In the genomic region with DNA sequence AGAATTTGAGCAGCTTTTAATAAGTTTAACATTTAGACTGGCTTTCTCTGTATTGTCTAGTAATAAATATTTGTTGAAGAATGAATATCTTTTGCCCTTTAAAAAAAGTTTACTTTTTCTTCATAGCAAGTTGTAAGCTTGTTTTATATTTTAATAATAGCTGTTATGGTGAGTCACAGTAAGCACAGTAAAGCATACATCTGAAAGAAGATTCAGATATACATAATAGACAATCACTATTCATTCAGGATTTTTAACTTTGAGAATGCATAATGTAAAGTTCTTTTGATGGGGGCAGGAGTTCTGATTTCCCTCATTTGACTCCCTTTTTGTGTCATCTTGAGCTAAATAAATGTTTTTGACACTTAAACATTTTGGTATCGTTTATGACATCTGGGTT, we compare ENCODE assay signal across 3 cellular contexts.
"Had no signal": no experiment of that assay in that cellular context is flagged by ENCODE, and none has a peak within 500 bp of the region (broad histone marks: within the 10 kb centered on the region; RNA-seq: fewer than 3 reads in every experiment).

No MANE protein-coding gene starts in this region.

- H2AFZ ChIP-seq: GM23338 had no signal

- DNase-seq: H9, HCEC 1CT had no signal

- ATAC-seq: GM23338 had no signal

- H3K4me2 ChIP-seq: GM23338 had no signal

- H3K4me3 ChIP-seq: GM23338 had no signal
